8 cellular contexts compared by ENCODE assay signal in genomic region chr9:122498883-122499288, GRCh38. TPM values are rescaled to one million over a fixed set of nuclear protein-coding genes. Genes with fewer than 3 reads are reported as not detected.
DNase-seq lines count a peak whose midpoint lies in the region; ATAC-seq and TF ChIP-seq lines count a peak whose summit lies in the region.

No MANE protein-coding gene starts in this region.

- H3K36me3 ChIP-seq in Caco-2 (ENCODE audit: control insufficient read depth, insufficient read depth, low read length): no peaks in the 10 kb centered on the region
- no peaks in the 10 kb centered on the region for H3K36me3 ChIP-seq in testis (ENCODE audit: low read depth, missing control alignments)

- intact Hi-C loops in Caco-2 (cut with micrococcal nuclease; ENCODE audit: unreplicated experiment): loop anchor here (1.0 to 2.0 kb wide), 2 partner anchors 30 to 311 kb away; no protein-coding TSS in a partner anchor
- intact Hi-C loops in testis (cut with DNase I; ENCODE audit: low total_unique reads): no loop called here

- H3K27me3 ChIP-seq in Caco-2 (replicated peaks; ENCODE audit: control insufficient read depth, insufficient read depth, low read length) (no peaks in the 10 kb centered on the region), testis (no peaks in the 10 kb centered on the region)

- peak; percentile 55 for ATAC-seq in GM18909 (IDR thresholded peaks at IDR 0.05; ENCODE audit: poor library complexity, unreplicated experiment)
- ATAC-seq in activated T-cell treated with anti-CD3 and anti-CD28 coated beads, Interleukin-2, amount 50 U/mL, for 4 hours: peak; percentile 48 to 60

- BruUV-seq in Caco-2 (replicated peaks; lab: Mats Ljungman, UMichigan): no TSS peak

- CTCF ChIA-PET in Caco-2 (lab: Charles Lee): interaction anchor here (0.6 to 1.2 kb wide), 11 partner anchors 9 to 400 kb away, joined by 3 to 7 read pairs (median 4); partner anchors contain the start of gene OR1K1

- DNase-seq in Caco-2 (peak; percentile 61 to 82), NCI-H128 (lab: John Stamatoyannopoulos, UW; ENCODE audit: unreplicated experiment) (peak; percentile 5), iPS DF 19.7 (ENCODE audit: low read depth, low spot score) (peak; percentile 38), testis (peak; percentile 17), OCI-M2 (lab: John Stamatoyannopoulos, UW; ENCODE audit: unreplicated experiment) (no peak), amniotic stem cell (lab: John Stamatoyannopoulos, UW) (no peak)
- DNase-seq in activated T-cell treated with anti-CD3 and anti-CD28 coated beads, Interleukin-2, amount 50 U/mL, for 4 hours: no peak

- no peak for TF ChIP-seq POLR2A in testis (IDR thresholded peaks at IDR 0.05)

- peaks cover 4% of the 10 kb centered on the region for H3K27me3 Mint-ChIP-seq in Caco-2 (ENCODE audit: insufficient read depth, unreplicated experiment)
- peaks cover 36% of the 10 kb centered on the region for H3K27me3 Mint-ChIP-seq in activated T-cell treated with anti-CD3 and anti-CD28 coated beads, Interleukin-2, amount 50 U/mL, for 4 hours (ENCODE audit: low read depth)

- H3K9me3 ChIP-seq in Caco-2: peaks cover 3% of the 10 kb centered on the region; the same call in 1 of the 2 replicates
- no peaks in the 10 kb centered on the region for H3K9me3 ChIP-seq in testis

- no peaks in the 10 kb centered on the region for H3K9me3 Mint-ChIP-seq in Caco-2 (ENCODE audit: unreplicated experiment)
- peaks cover 7% of the 10 kb centered on the region for H3K9me3 Mint-ChIP-seq in activated T-cell treated with anti-CD3 and anti-CD28 coated beads, Interleukin-2, amount 50 U/mL, for 4 hours

- H3K27ac Mint-ChIP-seq in Caco-2 (ENCODE audit: unreplicated experiment): no peak overlapping the region

- H3K4me1 Mint-ChIP-seq in Caco-2 (ENCODE audit: low read depth, unreplicated experiment): no peaks in the 10 kb centered on the region
- no peaks in the 10 kb centered on the region for H3K4me1 Mint-ChIP-seq in activated T-cell treated with anti-CD3 and anti-CD28 coated beads, Interleukin-2, amount 50 U/mL, for 4 hours (ENCODE audit: low read depth)

- H3K4me3 ChIP-seq in Caco-2 (ENCODE audit: low read depth, low read length) (no peak overlapping the region), testis (no peak overlapping the region)

- TF ChIP-seq CTCF in Caco-2 (IDR thresholded peaks at IDR 0.05; ENCODE audit: insufficient read depth in 1 of 2, low read depth in 1 of 2, low read length in 1 of 2, severe bottlenecking in 1 of 2, unreplicated experiment in 1 of 2): peak; percentile 54 to 66
- TF ChIP-seq CTCF in testis (IDR thresholded peaks at IDR 0.05): peak; percentile 24 to 51 (median 25)

- H3K27ac ChIP-seq in testis: no peak overlapping the region

- H3K36me3 Mint-ChIP-seq in Caco-2 (ENCODE audit: insufficient read depth, unreplicated experiment): no peaks in the 10 kb centered on the region
- no peaks in the 10 kb centered on the region for H3K36me3 Mint-ChIP-seq in activated T-cell treated with anti-CD3 and anti-CD28 coated beads, Interleukin-2, amount 50 U/mL, for 4 hours (ENCODE audit: insufficient read depth)

- POLR2A ChIA-PET in Caco-2 (lab: Charles Lee): no interaction called here

- 54 to 90% methylated on average over 2 of the region's 2 CpGs for WGBS in testis, 2 donors

- H3K4me1 ChIP-seq in Caco-2 (no peaks in the 10 kb centered on the region), testis (no peaks in the 10 kb centered on the region)

- H3K4me3 Mint-ChIP-seq in Caco-2 (ENCODE audit: unreplicated experiment): no peak overlapping the region
- no peak overlapping the region for H3K4me3 Mint-ChIP-seq in activated T-cell treated with anti-CD3 and anti-CD28 coated beads, Interleukin-2, amount 50 U/mL, for 4 hours

RNA-seq across cellular contexts. Expression of gene OR1J2, which starts 11.7 kb away (rescaled TPM):
- not detected in 2 replicates for total RNA-seq in Caco-2 (2022)
- not detected for total RNA-seq in activated T-cell treated with anti-CD3 and anti-CD28 coated beads, Interleukin-2, amount 50 U/mL, for 4 hours
- 1 to 10 TPM in 1 of 2 donors, under 1 TPM in 1; 0.62 to 1.6 TPM for total RNA-seq in testis
- not detected for polyA plus RNA-seq in testis (ENCODE audit: insufficient read depth, low read depth, low replicate concordance)

RNA-seq across cellular contexts. Expression of gene OR1J4, which starts 20.1 kb away (rescaled TPM):
- total RNA-seq in Caco-2 (2022) (not detected in 2 replicates), testis (under 1 TPM; 0.74 to 0.87 TPM)
- not detected for total RNA-seq in activated T-cell treated with anti-CD3 and anti-CD28 coated beads, Interleukin-2, amount 50 U/mL, for 4 hours
- polyA plus RNA-seq in testis (ENCODE audit: insufficient read depth, low read depth, low replicate concordance): not detected

RNA-seq across cellular contexts. Expression of gene OR1J1, which starts 21.2 kb away (rescaled TPM):
- total RNA-seq in Caco-2 (2022) (not detected in 2 replicates), testis (not detected)
- not detected for total RNA-seq in activated T-cell treated with anti-CD3 and anti-CD28 coated beads, Interleukin-2, amount 50 U/mL, for 4 hours
- not detected for polyA plus RNA-seq in testis (ENCODE audit: insufficient read depth, low read depth, low replicate concordance)

RNA-seq across cellular contexts. Expression of gene OR1N1, which starts 28.2 kb away (rescaled TPM):
- total RNA-seq in Caco-2 (2022): not detected in 2 replicates
- not detected for total RNA-seq in activated T-cell treated with anti-CD3 and anti-CD28 coated beads, Interleukin-2, amount 50 U/mL, for 4 hours
- under 1 TPM in 1 of 2 donors, not detected in 1; 0.62 TPM for total RNA-seq in testis
- not detected for polyA plus RNA-seq in testis (ENCODE audit: insufficient read depth, low read depth, low replicate concordance)

RNA-seq across cellular contexts. Expression of gene OR1N2, which starts 54.0 kb away (rescaled TPM):
- total RNA-seq in Caco-2 (2022) (not detected in 2 replicates), testis (1 to 10 TPM in 1 of 2 donors, under 1 TPM in 1; 0.39 to 1.7 TPM)
- not detected for total RNA-seq in activated T-cell treated with anti-CD3 and anti-CD28 coated beads, Interleukin-2, amount 50 U/mL, for 4 hours
- polyA plus RNA-seq in testis (ENCODE audit: insufficient read depth, low read depth, low replicate concordance): not detected

Comparison
In these comparisons a context has a peak if more than half of its experiments do, and no peak if none do; other contexts are left out.
1. DNase-seq: peak in Caco-2 (2 of 2), NCI-H128 (single experiment), iPS DF 19.7 (single experiment) and testis (single experiment); none in activated T-cell treated with anti-CD3 and anti-CD28 coated beads, Interleukin-2, amount 50 U/mL, for 4 hours (single experiment), OCI-M2 (single experiment) and amniotic stem cell (single experiment).